ENCODE assay signal across 16 cellular contexts in genomic region chr2:235685024-235685721, GRCh38.
DNase-seq lines count a peak whose midpoint lies in the region; ATAC-seq and TF ChIP-seq lines count a peak whose summit lies in the region.
"Had no signal": no experiment of that assay in that cellular context is flagged by ENCODE, and none has a peak within 500 bp of the region (broad histone marks: within the 10 kb centered on the region; RNA-seq: fewer than 3 reads in every experiment).

No MANE protein-coding gene starts in this region.

- TF ChIP-seq CTCF in AG10803 (conservative IDR thresholded peaks at IDR 0.05; ENCODE audit: low read length), result no peak
- no peak for TF ChIP-seq CTCF in Calu3 (IDR thresholded peaks at IDR 0.05; ENCODE audit: unreplicated experiment)
- TF ChIP-seq CTCF in glutamatergic neuron (IDR thresholded peaks at IDR 0.05; ENCODE audit: partially characterized antibody, unreplicated experiment), result no peak

- no peaks in the 10 kb centered on the region for H3K36me3 Mint-ChIP-seq in Calu3 (ENCODE audit: insufficient read depth, unreplicated experiment)
- H3K36me3 Mint-ChIP-seq in T-helper 17 cell (ENCODE audit: low read depth), result no peaks in the 10 kb centered on the region
- no peaks in the 10 kb centered on the region for H3K36me3 Mint-ChIP-seq in glutamatergic neuron (ENCODE audit: unreplicated experiment)

- H3K27ac ChIP-seq in caudate nucleus (ENCODE audit: low read depth, low read length), result no peak overlapping the region
- H3K27ac ChIP-seq: KMS-11, left lung, PC-9 had no signal

- H3K27me3 Mint-ChIP-seq in Calu3 (ENCODE audit: unreplicated experiment) (no peaks in the 10 kb centered on the region), T-helper 17 cell (peaks cover 6% of the 10 kb centered on the region), glutamatergic neuron (ENCODE audit: unreplicated experiment) (peaks cover 12% of the 10 kb centered on the region)

- H3K4me3 ChIP-seq in AG10803 (ENCODE audit: low read length), result no peak overlapping the region
- H3K4me3 ChIP-seq: left lung, PC-9 had no signal

- intact Hi-C loops in Calu3 (cut with micrococcal nuclease; ENCODE audit: unreplicated experiment), result no loop called here

- BruUV-seq in Calu3 (replicated peaks; lab: Mats Ljungman, UMichigan), result no TSS peak

- H3K4me1 Mint-ChIP-seq in Calu3 (ENCODE audit: low read depth, unreplicated experiment), result peaks cover 50% of the 10 kb centered on the region
- peaks cover 20% of the 10 kb centered on the region for H3K4me1 Mint-ChIP-seq in T-helper 17 cell
- peaks cover 45% of the 10 kb centered on the region for H3K4me1 Mint-ChIP-seq in glutamatergic neuron (ENCODE audit: low read depth, unreplicated experiment)

- no peaks in the 10 kb centered on the region for H3K9me3 ChIP-seq in T-helper 17 cell (ENCODE audit: control insufficient read depth, low read length, poor library complexity, severe bottlenecking)
- H3K9me3 ChIP-seq: left lung had no signal

- H3K4me3 Mint-ChIP-seq in Calu3 (ENCODE audit: low read depth, unreplicated experiment), result no peak overlapping the region
- peak overlapping the region; percentile 57 for H3K4me3 Mint-ChIP-seq in T-helper 17 cell
- peak overlapping the region; percentile 74 for H3K4me3 Mint-ChIP-seq in glutamatergic neuron (ENCODE audit: unreplicated experiment)
- H3K4me3 Mint-ChIP-seq: activated naive CD4-positive, alpha-beta T cell treated with anti-CD3 and anti-CD28 coated beads for 36 hours had no signal

- H3K27ac Mint-ChIP-seq in Calu3 (ENCODE audit: unreplicated experiment), result peak overlapping the region; percentile 16
- H3K27ac Mint-ChIP-seq in T-helper 17 cell, result peak overlapping the region; percentile 80
- peak overlapping the region; percentile 88 for H3K27ac Mint-ChIP-seq in glutamatergic neuron (ENCODE audit: unreplicated experiment)
- H3K27ac Mint-ChIP-seq: activated naive CD4-positive, alpha-beta T cell treated with anti-CD3 and anti-CD28 coated beads for 36 hours had no signal

- DNase-seq in AG10803 (ENCODE audit: low read depth) (peak; percentile 25), Calu3 (no peak), T-helper 17 cell (no peak), glutamatergic neuron (peak; percentile 37), caudate nucleus (lab: John Stamatoyannopoulos, UW) (no peak)
- DNase-seq: activated naive CD4-positive, alpha-beta T cell treated with anti-CD3 and anti-CD28 coated beads for 36 hours; DMS53; effector CD4-positive, alpha-beta T cell; left lung; NCI-H1694 treated with DMSO at 0.1 percent for 48 hours; NCI-H510A; PC-9 had no signal

- no peaks in the 10 kb centered on the region for H3K9me3 Mint-ChIP-seq in Calu3 (ENCODE audit: low read depth, unreplicated experiment)
- peaks cover 17% of the 10 kb centered on the region for H3K9me3 Mint-ChIP-seq in glutamatergic neuron (ENCODE audit: unreplicated experiment)
- H3K9me3 Mint-ChIP-seq: activated naive CD4-positive, alpha-beta T cell treated with anti-CD3 and anti-CD28 coated beads for 36 hours had no signal

- CTCF ChIA-PET in Calu3 (lab: Charles Lee), result interaction anchor here (0.8 kb wide), 1 partner anchor 61 kb away, joined by 4 read pairs; no protein-coding TSS in a partner anchor

- peak; percentile 75 for ATAC-seq in T-helper 17 cell
- ATAC-seq in HG02840 (IDR thresholded peaks at IDR 0.05; ENCODE audit: low FRiP score, unreplicated experiment), result no peak
- ATAC-seq in GM21390 (IDR thresholded peaks at IDR 0.05; ENCODE audit: unreplicated experiment), result no peak
- no peak for ATAC-seq in HG02938 (IDR thresholded peaks at IDR 0.05; ENCODE audit: unreplicated experiment)
- ATAC-seq: left lung had no signal

Comparison
In these comparisons a context has a peak if more than half of its experiments do, and no peak if none do; other contexts are left out.
1. DNase-seq: peak in AG10803 (single experiment) and glutamatergic neuron (single experiment); none in Calu3 (single experiment), T-helper 17 cell (0 of 3) and caudate nucleus (0 of 61).
2. H3K27ac Mint-ChIP-seq: peak in every context shown above with its lines; median percentile 88 in glutamatergic neuron; 80 in T-helper 17 cell; 16 in Calu3.